32 cellular contexts compared by ENCODE assay signal in the genomic region with DNA sequence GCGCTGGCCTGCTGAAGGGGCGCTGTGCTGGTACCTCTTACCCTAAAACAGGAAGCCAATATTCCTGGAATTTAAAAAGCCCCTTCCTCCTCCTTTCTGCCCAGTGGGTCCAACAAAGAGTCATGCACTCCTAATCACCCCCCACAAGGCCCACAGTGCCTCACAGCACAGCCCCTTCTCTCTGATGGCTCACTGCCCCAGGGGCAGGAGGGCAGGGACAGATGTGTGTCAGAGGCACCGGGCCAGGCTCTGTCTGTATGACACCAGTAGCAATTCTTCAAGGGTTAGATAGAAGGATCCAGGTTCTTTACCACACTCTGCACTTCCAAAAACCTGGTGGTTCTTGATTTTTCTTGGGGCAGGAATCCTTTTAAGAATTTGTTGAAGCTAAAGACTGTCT. TPM values are rescaled to one million over a fixed set of nuclear protein-coding genes. Genes with fewer than 3 reads are reported as not detected.
"Had no signal": no experiment of that assay in that cellular context is flagged by ENCODE, and none has a peak within 500 bp of the region (broad histone marks: within the 10 kb centered on the region; RNA-seq: fewer than 3 reads in every experiment).

No MANE protein-coding gene starts in this region.

- H3K9me3 ChIP-seq: body of pancreas, breast epithelium, MG63, SJCRH30 had no signal

- H3K36me3 ChIP-seq: breast epithelium, MG63, SJCRH30 had no signal

- H3K27ac ChIP-seq: body of pancreas, breast epithelium, PC-9, RWPE1, SJCRH30, SK-N-MC had no signal

- H3K4me2 ChIP-seq: PC-9 had no signal

- H3K4me3 ChIP-seq: body of pancreas, breast epithelium, MG63, PC-9, SJCRH30, SK-N-MC had no signal

- DNase-seq: activated CD4-positive, alpha-beta T cell treated with anti-CD3 and anti-CD28 coated beads, Interleukin-2, amount 10 ng/mL, durations not matched to agents 24 days and 14 days; activated CD4-positive, alpha-beta T cell treated with anti-CD3 and anti-CD28 coated beads, Interleukin-2, amount 50 U/mL, for 4 hours; activated CD8-positive, alpha-beta T cell treated with anti-CD3 and anti-CD28 coated beads for 36 hours; activated effector memory CD4-positive, alpha-beta T cell treated with anti-CD3 and anti-CD28 coated beads, Interleukin-2, amount 50 U/mL, for 16 hours; activated naive CD4-positive, alpha-beta T cell; activated naive CD4-positive, alpha-beta T cell treated with anti-CD3 and anti-CD28 coated beads, Interleukin-2, amount 50 U/mL, for 16 hours; activated naive CD8-positive, alpha-beta T cell treated with anti-CD3 and anti-CD28 coated beads for 36 hours; activated T-cell treated with anti-CD3 and anti-CD28 coated beads, Interleukin-2, amount 50 U/mL, for 1 hour; activated T-cell treated with anti-CD3 and anti-CD28 coated beads, Interleukin-2, amount 50 U/mL, for 72 hours; amniotic stem cell; body of pancreas; central memory CD4-positive, alpha-beta T cell; Kasumi-1; KBM-7; MG63; NCI-H1048; NCI-H1105 treated with DMSO at 0.1 percent for 48 hours; NCI-H1436; NCI-H1694; NCI-H1930; NCI-H2171; NCI-H526; PC-9; SJCRH30 had no signal

- ATAC-seq: activated CD8-positive, alpha-beta T cell treated with anti-CD3 and anti-CD28 coated beads for 36 hours; activated T-cell treated with anti-CD3 and anti-CD28 coated beads, Interleukin-2, amount 50 U/mL, for 72 hours; activated T-helper 17 cell treated with anti-CD3 and anti-CD28 coated beads, Interleukin-2, amount 50 U/mL, for 72 hours; body of pancreas had no signal

- H2AFZ ChIP-seq: PC-9 had no signal

- H3K27me3 ChIP-seq: body of pancreas, MG63 had no signal

- H3K4me1 ChIP-seq: body of pancreas, breast epithelium had no signal

RNA-seq across cellular contexts. Expression of gene MYH6, which starts 8.9 kb away (rescaled TPM):
- total RNA-seq: activated CD8-positive, alpha-beta memory T cell treated with anti-CD3 and anti-CD28 coated beads for 36 hours; activated CD8-positive, alpha-beta T cell treated with anti-CD3 and anti-CD28 coated beads for 36 hours; activated naive CD8-positive, alpha-beta T cell treated with anti-CD3 and anti-CD28 coated beads for 36 hours; astrocyte; breast epithelium; OCI-LY7; PC-9; SJCRH30 had no signal

RNA-seq across cellular contexts. Expression of gene CMTM5, which starts 22.3 kb away (rescaled TPM):
- total RNA-seq: activated CD4-positive, alpha-beta T cell treated with anti-CD3 and anti-CD28 coated beads, Interleukin-2, amount 10 ng/mL, durations not matched to agents 24 days and 14 days; activated CD8-positive, alpha-beta memory T cell treated with anti-CD3 and anti-CD28 coated beads for 36 hours; activated CD8-positive, alpha-beta T cell treated with anti-CD3 and anti-CD28 coated beads for 36 hours; activated naive CD8-positive, alpha-beta T cell treated with anti-CD3 and anti-CD28 coated beads for 36 hours; activated T-helper 17 cell treated with anti-CD3 and anti-CD28 coated beads, Interleukin-2, amount 50 U/mL, for 72 hours; astrocyte; body of pancreas; OCI-LY7; PC-9 had no signal

RNA-seq across cellular contexts. Expression of gene IL25, which starts 26.5 kb away (rescaled TPM):
- total RNA-seq: activated CD4-positive, alpha-beta T cell treated with anti-CD3 and anti-CD28 coated beads, Interleukin-2, amount 10 ng/mL, durations not matched to agents 24 days and 14 days; activated CD8-positive, alpha-beta memory T cell treated with anti-CD3 and anti-CD28 coated beads for 36 hours; activated CD8-positive, alpha-beta T cell treated with anti-CD3 and anti-CD28 coated beads for 36 hours; activated naive CD8-positive, alpha-beta T cell treated with anti-CD3 and anti-CD28 coated beads for 36 hours; activated T-cell treated with anti-CD3 and anti-CD28 coated beads, Interleukin-2, amount 50 U/mL, for 72 hours; activated T-helper 17 cell treated with anti-CD3 and anti-CD28 coated beads, Interleukin-2, amount 50 U/mL, for 72 hours; astrocyte; body of pancreas; breast epithelium; cerebellum; OCI-LY7; PC-9; SJCRH30 had no signal

RNA-seq across cellular contexts. Expression of gene EFS, which starts 34.2 kb away (rescaled TPM):
- total RNA-seq: activated CD4-positive, alpha-beta T cell treated with anti-CD3 and anti-CD28 coated beads, Interleukin-2, amount 10 ng/mL, durations not matched to agents 24 days and 14 days; activated CD8-positive, alpha-beta memory T cell treated with anti-CD3 and anti-CD28 coated beads for 36 hours; activated CD8-positive, alpha-beta T cell treated with anti-CD3 and anti-CD28 coated beads for 36 hours; activated naive CD8-positive, alpha-beta T cell treated with anti-CD3 and anti-CD28 coated beads for 36 hours; activated T-helper 17 cell treated with anti-CD3 and anti-CD28 coated beads, Interleukin-2, amount 50 U/mL, for 72 hours; OCI-LY7; PC-9 had no signal

RNA-seq across cellular contexts. Expression of gene MYH7, which starts 36.3 kb away (rescaled TPM):
- total RNA-seq: activated CD4-positive, alpha-beta T cell treated with anti-CD3 and anti-CD28 coated beads, Interleukin-2, amount 10 ng/mL, durations not matched to agents 24 days and 14 days; activated CD8-positive, alpha-beta memory T cell treated with anti-CD3 and anti-CD28 coated beads for 36 hours; activated CD8-positive, alpha-beta T cell treated with anti-CD3 and anti-CD28 coated beads for 36 hours; astrocyte; breast epithelium; OCI-LY7; PC-9 had no signal
